In the genomic region with DNA sequence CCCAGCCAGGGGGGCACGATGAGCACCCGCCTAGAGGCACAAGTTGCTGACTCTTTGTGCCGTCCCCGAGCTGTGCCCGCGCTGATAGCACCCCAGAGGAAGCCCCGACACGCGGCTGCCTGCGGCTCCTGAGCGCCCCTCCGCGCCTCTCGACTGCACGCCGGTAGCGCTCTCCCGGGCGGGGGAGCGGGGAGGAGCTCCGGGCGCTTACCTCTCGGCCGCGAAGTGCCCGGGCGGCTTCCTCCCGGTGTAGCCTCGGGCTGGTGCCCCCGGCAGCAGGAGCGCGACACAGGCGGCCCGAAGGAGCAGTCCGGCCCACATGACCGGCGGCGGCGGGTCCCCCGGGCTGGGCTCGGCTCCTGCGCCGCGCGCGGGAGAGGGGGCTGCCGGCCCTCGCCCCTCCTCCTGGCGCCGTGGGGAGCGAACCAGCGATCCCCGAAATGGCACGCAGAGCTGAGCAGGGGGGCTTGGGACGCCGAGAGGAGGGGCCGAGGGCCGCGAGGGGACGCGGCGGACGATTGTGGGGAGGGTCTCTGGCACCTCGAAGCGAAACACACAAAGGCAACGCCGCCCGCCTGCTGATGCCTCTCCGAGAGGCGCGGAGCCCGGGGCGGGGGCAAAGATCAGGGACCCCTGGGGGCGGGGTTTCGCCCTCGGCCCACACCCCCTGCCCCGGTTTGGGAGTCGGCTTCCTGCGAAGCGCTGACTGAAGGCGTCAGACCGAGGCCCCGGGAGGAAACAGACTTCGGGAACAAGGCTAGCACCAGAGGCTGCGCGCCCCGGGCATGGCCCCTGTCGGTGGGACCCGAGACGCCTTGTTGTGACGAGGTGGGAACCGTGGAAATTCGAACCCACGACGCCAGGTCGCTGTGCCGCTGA, we compare ENCODE assay signal across 1 cellular context.
TF ChIP-seq lines count a peak whose summit lies in the region.

Gene VWCE (minus strand): TSS at position 600 of the 879 bp plus-strand sequence. CDS start 279 bp downstream, at position 321.

TF ChIP-seq in neural cell, 6 proteins besides CTCF, POLR2A, EP300 and RAD21 (continued from another document):
- no peak for TF ChIP-seq EZH2 (IDR thresholded peaks at IDR 0.05; ENCODE audit: borderline replicate concordance, insufficient read depth, low read length, poor library complexity, severe bottlenecking)
